ENCODE assay signal across 8 cellular contexts in the genomic region with DNA sequence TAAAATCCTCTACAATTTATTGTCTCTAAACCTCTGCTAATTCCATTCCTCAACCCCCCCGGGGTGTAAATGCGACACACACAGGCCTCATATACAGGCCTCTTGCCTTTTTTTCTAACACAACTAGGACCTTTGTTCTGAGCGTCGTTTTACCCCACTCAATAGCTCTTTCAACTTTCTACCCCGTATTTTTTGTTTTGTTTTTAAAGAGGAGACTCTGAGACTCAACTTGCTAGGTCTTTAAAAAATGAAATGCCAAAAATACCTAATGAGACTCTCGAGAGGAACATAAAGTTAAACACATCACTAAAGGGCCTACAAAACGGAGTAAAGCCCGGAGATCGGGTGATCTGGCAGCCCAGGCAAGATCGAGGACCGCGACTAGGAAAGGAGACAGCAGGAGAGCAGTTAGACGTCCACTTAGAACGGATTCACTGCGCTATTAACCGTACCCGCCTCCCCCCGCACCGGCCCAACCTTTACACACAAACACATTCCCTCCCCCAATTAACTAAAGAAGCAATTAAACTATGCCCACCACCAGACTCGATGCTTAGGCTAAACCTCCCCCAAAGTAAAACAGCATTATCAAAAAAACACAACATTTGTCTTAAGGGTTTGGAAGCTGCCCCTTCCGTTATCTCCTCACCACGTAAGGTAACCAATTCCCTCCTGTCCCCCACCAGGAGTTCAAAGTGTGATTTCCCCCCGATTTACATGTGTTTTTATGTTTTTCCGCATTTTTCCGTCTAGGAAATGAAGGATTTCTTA. TPM values are rescaled to one million over a fixed set of nuclear protein-coding genes. Genes with fewer than 3 reads are reported as not detected.
DNase-seq lines count a peak whose midpoint lies in the region; ATAC-seq and TF ChIP-seq lines count a peak whose summit lies in the region.

No MANE protein-coding gene starts in this region.

- H3K27ac Mint-ChIP-seq in activated T-helper 17 cell treated with anti-CD3 and anti-CD28 coated beads, Interleukin-2, amount 50 U/mL, for 72 hours: peak overlapping the region; percentile 99

- H3K4me2 ChIP-seq in BLaER1 treated with 17β-estradiol and CSF1 and Interleukin-3, amounts not matched to agents 10 nM and 100 nM: peak overlapping the region; percentile 83 to 98 (median 93)

- peak overlapping the region; percentile 75 to 99 (median 94) for H3K4me3 ChIP-seq in BLaER1 treated with 17β-estradiol and CSF1 and Interleukin-3, amounts not matched to agents 10 nM and 100 nM
- H3K4me3 ChIP-seq in LNCaP clone FGC (ENCODE audit: low read depth, low read length): peak overlapping the region; percentile 83
- peak overlapping the region; percentile 95 for H3K4me3 ChIP-seq in rectal smooth muscle tissue (ENCODE audit: low read length)

- H3K36me3 Mint-ChIP-seq in activated T-helper 17 cell treated with anti-CD3 and anti-CD28 coated beads, Interleukin-2, amount 50 U/mL, for 72 hours (ENCODE audit: low read depth): peaks cover 67% of the 10 kb centered on the region

- no peaks in the 10 kb centered on the region for H3K27me3 ChIP-seq in BLaER1 treated with 17β-estradiol and CSF1 and Interleukin-3, amounts not matched to agents 10 nM and 100 nM
- no peaks in the 10 kb centered on the region for H3K27me3 ChIP-seq in foreskin keratinocyte
- no peaks in the 10 kb centered on the region for H3K27me3 ChIP-seq in rectal smooth muscle tissue (ENCODE audit: control insufficient read depth, insufficient read depth, low read length)

- peaks cover 6% of the 10 kb centered on the region for H3K4me1 Mint-ChIP-seq in activated T-helper 17 cell treated with anti-CD3 and anti-CD28 coated beads, Interleukin-2, amount 50 U/mL, for 72 hours

- peak overlapping the region; percentile 87 to 99 (median 97) for H3K27ac ChIP-seq in BLaER1 treated with 17β-estradiol and CSF1 and Interleukin-3, amounts not matched to agents 10 nM and 100 nM
- peak overlapping the region; percentile 94 for H3K27ac ChIP-seq in foreskin keratinocyte
- H3K27ac ChIP-seq in rectal smooth muscle tissue (ENCODE audit: low read depth, low read length): peak overlapping the region; percentile 100

- no peaks in the 10 kb centered on the region for H3K9me3 ChIP-seq in BLaER1 treated with 17β-estradiol and CSF1 and Interleukin-3, amounts not matched to agents 10 nM and 100 nM (replicated peaks in 1 of 11)

- peaks cover 20 to 45% (median 36%) of the 10 kb centered on the region in 11 experiments; a peak in 21 of 22 replicates for H3K36me3 ChIP-seq in BLaER1 treated with 17β-estradiol and CSF1 and Interleukin-3, amounts not matched to agents 10 nM and 100 nM
- peaks cover 4% of the 10 kb centered on the region for H3K36me3 ChIP-seq in rectal smooth muscle tissue (ENCODE audit: control insufficient read depth, insufficient read depth, low read length)

- H3K4me3 Mint-ChIP-seq in activated T-helper 17 cell treated with anti-CD3 and anti-CD28 coated beads, Interleukin-2, amount 50 U/mL, for 72 hours: peak overlapping the region; percentile 83

- TF ChIP-seq CTCF in LNCaP clone FGC (IDR thresholded peaks at IDR 0.05; ENCODE audit: control insufficient read depth, extremely low read depth, insufficient read depth) (no peak), foreskin keratinocyte (conservative IDR thresholded peaks at IDR 0.05) (no peak), GM20000 (IDR thresholded peaks at IDR 0.05; ENCODE audit: extremely low read depth, missing control alignments) (no peak)

- H3K9me3 Mint-ChIP-seq in activated T-helper 17 cell treated with anti-CD3 and anti-CD28 coated beads, Interleukin-2, amount 50 U/mL, for 72 hours: no peaks in the 10 kb centered on the region

- ATAC-seq in activated T-helper 17 cell treated with anti-CD3 and anti-CD28 coated beads, Interleukin-2, amount 50 U/mL, for 72 hours (replicated peaks): no peak
- no peak for ATAC-seq in foreskin keratinocyte
- no peak for ATAC-seq in HG03039 (IDR thresholded peaks at IDR 0.05; ENCODE audit: unreplicated experiment)

- DNase-seq in LNCaP clone FGC (ENCODE audit: low read depth) (no peak), foreskin keratinocyte (peak in 1 of 2 donors; percentile 11), GM20000 (ENCODE audit: low spot score) (no peak), GM19240 (ENCODE audit: insufficient read length, low spot score) (no peak)

- peaks cover 30 to 68% (median 52%) of the 10 kb centered on the region in 10 experiments for H3K4me1 ChIP-seq in BLaER1 treated with 17β-estradiol and CSF1 and Interleukin-3, amounts not matched to agents 10 nM and 100 nM
- H3K4me1 ChIP-seq in foreskin keratinocyte: peaks cover 15% of the 10 kb centered on the region
- peaks cover 11% of the 10 kb centered on the region for H3K4me1 ChIP-seq in rectal smooth muscle tissue (ENCODE audit: control insufficient read depth, insufficient read depth, low read length)

- peaks cover 47 to 62% (median 57%) of the 10 kb centered on the region in 11 experiments for H4K20me1 ChIP-seq in BLaER1 treated with 17β-estradiol and CSF1 and Interleukin-3, amounts not matched to agents 10 nM and 100 nM

- H3K9ac ChIP-seq in BLaER1 treated with 17β-estradiol and CSF1 and Interleukin-3, amounts not matched to agents 10 nM and 100 nM: peak overlapping the region; percentile 89 to 100 (median 96)
- H3K9ac ChIP-seq in rectal smooth muscle tissue (ENCODE audit: low read length): no peak overlapping the region

- no peaks in the 10 kb centered on the region for H3K27me3 Mint-ChIP-seq in activated T-helper 17 cell treated with anti-CD3 and anti-CD28 coated beads, Interleukin-2, amount 50 U/mL, for 72 hours

RNA-seq across cellular contexts. Expression of gene TRIP12, which starts 1.6 kb away (rescaled TPM):
- total RNA-seq in activated T-helper 17 cell treated with anti-CD3 and anti-CD28 coated beads, Interleukin-2, amount 50 U/mL, for 72 hours: 100 to 1,000 TPM; 224 to 301 TPM
- total RNA-seq in foreskin keratinocyte: 176 and 196 TPM in 2 replicates
- 25.8 and 33.9 TPM in 2 replicates for polyA plus RNA-seq in foreskin keratinocyte

RNA-seq across cellular contexts. Expression of gene FBXO36, which starts 2.1 kb away (rescaled TPM):
- total RNA-seq in activated T-helper 17 cell treated with anti-CD3 and anti-CD28 coated beads, Interleukin-2, amount 50 U/mL, for 72 hours: under 1 TPM; 0.37 to 0.67 TPM
- total RNA-seq in foreskin keratinocyte: 1.9 and 2.2 TPM in 2 replicates
- polyA plus RNA-seq in foreskin keratinocyte: 1.2 TPM in 2 replicates
